ENCODE assay signal across 15 cellular contexts in genomic region chr5:257148-257547, GRCh38. TPM values are rescaled to one million over a fixed set of nuclear protein-coding genes. Genes with fewer than 3 reads are reported as not detected.
DNase-seq lines count a peak whose midpoint lies in the region; ATAC-seq and TF ChIP-seq lines count a peak whose summit lies in the region.
"Had no signal": no experiment of that assay in that cellular context is flagged by ENCODE, and none has a peak within 500 bp of the region (broad histone marks: within the 10 kb centered on the region; RNA-seq: fewer than 3 reads in every experiment).

No MANE protein-coding gene starts in this region.

- H3K9me3 ChIP-seq in BLaER1 treated with 17β-estradiol and CSF1 and Interleukin-3, amounts not matched to agents 10 nM and 100 nM (replicated peaks in 1 of 11) = peaks cover 28 to 59% (median 49%) of the 10 kb centered on the region in 11 experiments
- no peaks in the 10 kb centered on the region for H3K9me3 ChIP-seq in heart right ventricle

- intact Hi-C loops in Right ventricle myocardium inferior (cut with DNase I) = no loop called here
- intact Hi-C loops in left cardiac atrium (cut with DNase I) = no loop called here
- intact Hi-C loops in heart right ventricle (cut with DNase I) = no loop called here

- H3K4me1 ChIP-seq in BLaER1 treated with 17β-estradiol and CSF1 and Interleukin-3, amounts not matched to agents 10 nM and 100 nM = peaks cover 5 to 14% (median 9%) of the 10 kb centered on the region in 10 experiments; a peak in 19 of 20 replicates
- peaks cover 0 to 9% (median 0%) of the 10 kb centered on the region in 9 donors for H3K4me1 ChIP-seq in heart right ventricle

- DNase-seq in Right ventricle myocardium inferior (ENCODE audit: missing footprints) (no peak), left cardiac atrium (no peak), heart right ventricle (no peak)
- no peak for DNase-seq in stimulated activated naive B cell treated with anti-CD40 and anti-IgM and Interleukin-4, amounts not matched to agents 10 μg/mL and 1 μg/mL and 100 μg/mL, for 72 hours
- DNase-seq: ACHN; CD4-positive, alpha-beta memory T cell; DMS79 treated with DMSO at 0.1 percent for 48 hours; EL; GM23248; IMR-90 had no signal

- H4K20me1 ChIP-seq in BLaER1 treated with 17β-estradiol and CSF1 and Interleukin-3, amounts not matched to agents 10 nM and 100 nM = no peaks in the 10 kb centered on the region

- peaks cover 41 to 50% of the 10 kb centered on the region in 2 donors for H3K36me3 Mint-ChIP-seq in stimulated activated naive B cell treated with anti-CD40 and anti-IgM and Interleukin-4, amounts not matched to agents 10 μg/mL and 1 μg/mL and 100 μg/mL, for 72 hours

- no peaks in the 10 kb centered on the region for H3K27me3 ChIP-seq in BLaER1 treated with 17β-estradiol and CSF1 and Interleukin-3, amounts not matched to agents 10 nM and 100 nM
- H3K27me3 ChIP-seq in heart right ventricle = no peaks in the 10 kb centered on the region

- peak overlapping the region; percentile 59 for H3K27ac Mint-ChIP-seq in stimulated activated naive B cell treated with anti-CD40 and anti-IgM and Interleukin-4, amounts not matched to agents 10 μg/mL and 1 μg/mL and 100 μg/mL, for 72 hours

- no peaks in the 10 kb centered on the region for H3K4me1 Mint-ChIP-seq in stimulated activated naive B cell treated with anti-CD40 and anti-IgM and Interleukin-4, amounts not matched to agents 10 μg/mL and 1 μg/mL and 100 μg/mL, for 72 hours

- 81 to 89% methylated on average over 13 of the region's 13 CpGs for WGBS in heart right ventricle, 2 donors

- no peak overlapping the region for H3K4me3 Mint-ChIP-seq in stimulated activated naive B cell treated with anti-CD40 and anti-IgM and Interleukin-4, amounts not matched to agents 10 μg/mL and 1 μg/mL and 100 μg/mL, for 72 hours

- H3K4me2 ChIP-seq in BLaER1 treated with 17β-estradiol and CSF1 and Interleukin-3, amounts not matched to agents 10 nM and 100 nM = no peak overlapping the region

- peaks cover 49 to 71% (median 64%) of the 10 kb centered on the region in 11 experiments for H3K36me3 ChIP-seq in BLaER1 treated with 17β-estradiol and CSF1 and Interleukin-3, amounts not matched to agents 10 nM and 100 nM
- peaks cover 0 to 57% (median 30%) of the 10 kb centered on the region in 9 donors for H3K36me3 ChIP-seq in heart right ventricle

- no peak overlapping the region for H3K27ac ChIP-seq in BLaER1 treated with 17β-estradiol and CSF1 and Interleukin-3, amounts not matched to agents 10 nM and 100 nM
- no peak overlapping the region for H3K27ac ChIP-seq in heart right ventricle
- H3K27ac ChIP-seq: C4-2B, GM23248 had no signal

- ATAC-seq in Right ventricle myocardium inferior (peak; percentile 46), left cardiac atrium (no peak), heart right ventricle (peak in 5 of 8 donors; percentile 22 to 69 (median 35)), HG03159 (IDR thresholded peaks at IDR 0.05; ENCODE audit: unreplicated experiment) (no peak), HG03565 (IDR thresholded peaks at IDR 0.05; ENCODE audit: unreplicated experiment) (no peak)
- no peak for ATAC-seq in stimulated activated naive B cell treated with anti-CD40 and anti-IgM and Interleukin-4, amounts not matched to agents 10 μg/mL and 1 μg/mL and 100 μg/mL, for 72 hours (replicated peaks)
- ATAC-seq: HCT116 had no signal

- H3K9me3 Mint-ChIP-seq in stimulated activated naive B cell treated with anti-CD40 and anti-IgM and Interleukin-4, amounts not matched to agents 10 μg/mL and 1 μg/mL and 100 μg/mL, for 72 hours = peaks cover 8% of the 10 kb centered on the region in 2 donors

- no peaks in the 10 kb centered on the region for H3K27me3 Mint-ChIP-seq in stimulated activated naive B cell treated with anti-CD40 and anti-IgM and Interleukin-4, amounts not matched to agents 10 μg/mL and 1 μg/mL and 100 μg/mL, for 72 hours
- H3K27me3 Mint-ChIP-seq: CD4-positive, alpha-beta memory T cell had no signal

- H3K4me3 ChIP-seq in BLaER1 treated with 17β-estradiol and CSF1 and Interleukin-3, amounts not matched to agents 10 nM and 100 nM = peak overlapping the region in 6 of 10 experiments; percentile 14 to 44 (median 29); a peak in 8 of 20 replicates
- H3K4me3 ChIP-seq in heart right ventricle = no peak overlapping the region
- H3K4me3 ChIP-seq: GM23248 had no signal

- TF ChIP-seq CTCF in heart right ventricle (IDR thresholded peaks at IDR 0.05) = no peak

- no peak overlapping the region for H3K9ac ChIP-seq in BLaER1 treated with 17β-estradiol and CSF1 and Interleukin-3, amounts not matched to agents 10 nM and 100 nM
- H3K9ac ChIP-seq: GM23248 had no signal

RNA-seq across cellular contexts. Expression of gene PDCD6, which starts 14.3 kb away (rescaled TPM):
- total RNA-seq in Right ventricle myocardium inferior = 34.4 TPM
- total RNA-seq in left cardiac atrium = 10 to 100 TPM; 40.8 to 44.6 TPM
- 10 to 100 TPM; 27.6 to 42.9 (median 35.6) TPM for total RNA-seq in heart right ventricle
- 10 to 100 TPM; 51.2 to 85.9 TPM for polyA plus RNA-seq in heart right ventricle

RNA-seq across cellular contexts. Expression of gene SDHA, which starts 39.0 kb away (rescaled TPM):
- total RNA-seq in Right ventricle myocardium inferior (811 TPM), left cardiac atrium (100 to 1,000 TPM; 395 to 449 TPM), heart right ventricle (100 to 1,000 TPM; 557 to 897 (median 823) TPM)
- polyA plus RNA-seq in heart right ventricle = 100 to 1,000 TPM; 317 to 636 TPM

RNA-seq across cellular contexts. Expression of gene CCDC127, which starts 39.2 kb away (rescaled TPM):
- 9.4 TPM for total RNA-seq in Right ventricle myocardium inferior
- total RNA-seq in left cardiac atrium = 1 to 10 TPM; 7.8 to 9.6 TPM
- 10 to 100 TPM in 1 of 10 donors, 1 to 10 TPM in 9; 5.0 to 10.4 (median 7.7) TPM for total RNA-seq in heart right ventricle
- polyA plus RNA-seq in heart right ventricle = 1 to 10 TPM; 3.8 to 4.3 TPM

Comparison
In these comparisons a context has a peak if more than half of its experiments do, and no peak if none do; other contexts are left out.
1. ATAC-seq: peak in Right ventricle myocardium inferior (single experiment) and heart right ventricle (5 of 8); none in left cardiac atrium (0 of 2), stimulated activated naive B cell treated with anti-CD40 and anti-IgM and Interleukin-4, amounts not matched to agents 10 μg/mL and 1 μg/mL and 100 μg/mL, for 72 hours (0 of 2), HG03159 (single experiment) and HG03565 (single experiment).
2. H3K4me3 ChIP-seq: peak in BLaER1 treated with 17β-estradiol and CSF1 and Interleukin-3, amounts not matched to agents 10 nM and 100 nM (6 of 10); none in heart right ventricle (0 of 10).